ENCODE assay signal across 1 cellular context in the genomic region with DNA sequence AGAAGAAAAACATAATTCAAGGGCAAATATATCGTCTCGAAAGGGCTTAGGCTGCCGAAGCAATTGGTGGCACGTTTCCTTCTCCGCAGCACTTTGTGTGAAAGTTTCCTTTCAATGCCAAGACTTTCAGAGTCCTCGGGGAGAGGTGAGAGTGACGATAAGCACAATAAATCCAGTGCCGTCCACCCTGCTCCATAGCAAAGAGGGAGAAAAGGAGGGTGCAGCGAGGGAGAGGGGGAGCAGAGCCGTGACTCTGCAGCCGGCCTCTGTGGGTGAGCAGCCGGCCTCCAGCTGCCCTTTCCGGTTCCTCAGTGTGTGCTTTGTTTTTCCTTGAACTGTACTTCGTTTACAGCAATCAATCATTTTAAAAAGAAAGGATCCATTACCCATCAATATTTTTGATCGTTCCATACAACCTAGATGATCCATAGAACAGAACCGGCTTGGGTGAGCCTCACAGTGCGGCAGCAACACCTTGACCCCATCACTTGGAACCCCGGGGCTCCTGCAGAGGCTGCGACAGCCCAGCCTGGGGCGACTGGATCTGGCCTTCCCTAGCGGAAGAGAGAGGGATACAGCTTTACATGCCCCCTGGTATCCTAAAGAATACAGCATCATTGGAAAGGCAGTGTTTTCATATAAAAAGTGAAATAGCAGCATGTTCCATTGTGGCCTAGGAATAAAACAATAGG.
TF ChIP-seq lines count a peak whose summit lies in the region.

No MANE protein-coding gene starts in this region.

TF ChIP-seq in GM23338, 12 proteins besides CTCF, POLR2A, EP300 and RAD21 (continued from another document):
- TF ChIP-seq, protein P1, sequence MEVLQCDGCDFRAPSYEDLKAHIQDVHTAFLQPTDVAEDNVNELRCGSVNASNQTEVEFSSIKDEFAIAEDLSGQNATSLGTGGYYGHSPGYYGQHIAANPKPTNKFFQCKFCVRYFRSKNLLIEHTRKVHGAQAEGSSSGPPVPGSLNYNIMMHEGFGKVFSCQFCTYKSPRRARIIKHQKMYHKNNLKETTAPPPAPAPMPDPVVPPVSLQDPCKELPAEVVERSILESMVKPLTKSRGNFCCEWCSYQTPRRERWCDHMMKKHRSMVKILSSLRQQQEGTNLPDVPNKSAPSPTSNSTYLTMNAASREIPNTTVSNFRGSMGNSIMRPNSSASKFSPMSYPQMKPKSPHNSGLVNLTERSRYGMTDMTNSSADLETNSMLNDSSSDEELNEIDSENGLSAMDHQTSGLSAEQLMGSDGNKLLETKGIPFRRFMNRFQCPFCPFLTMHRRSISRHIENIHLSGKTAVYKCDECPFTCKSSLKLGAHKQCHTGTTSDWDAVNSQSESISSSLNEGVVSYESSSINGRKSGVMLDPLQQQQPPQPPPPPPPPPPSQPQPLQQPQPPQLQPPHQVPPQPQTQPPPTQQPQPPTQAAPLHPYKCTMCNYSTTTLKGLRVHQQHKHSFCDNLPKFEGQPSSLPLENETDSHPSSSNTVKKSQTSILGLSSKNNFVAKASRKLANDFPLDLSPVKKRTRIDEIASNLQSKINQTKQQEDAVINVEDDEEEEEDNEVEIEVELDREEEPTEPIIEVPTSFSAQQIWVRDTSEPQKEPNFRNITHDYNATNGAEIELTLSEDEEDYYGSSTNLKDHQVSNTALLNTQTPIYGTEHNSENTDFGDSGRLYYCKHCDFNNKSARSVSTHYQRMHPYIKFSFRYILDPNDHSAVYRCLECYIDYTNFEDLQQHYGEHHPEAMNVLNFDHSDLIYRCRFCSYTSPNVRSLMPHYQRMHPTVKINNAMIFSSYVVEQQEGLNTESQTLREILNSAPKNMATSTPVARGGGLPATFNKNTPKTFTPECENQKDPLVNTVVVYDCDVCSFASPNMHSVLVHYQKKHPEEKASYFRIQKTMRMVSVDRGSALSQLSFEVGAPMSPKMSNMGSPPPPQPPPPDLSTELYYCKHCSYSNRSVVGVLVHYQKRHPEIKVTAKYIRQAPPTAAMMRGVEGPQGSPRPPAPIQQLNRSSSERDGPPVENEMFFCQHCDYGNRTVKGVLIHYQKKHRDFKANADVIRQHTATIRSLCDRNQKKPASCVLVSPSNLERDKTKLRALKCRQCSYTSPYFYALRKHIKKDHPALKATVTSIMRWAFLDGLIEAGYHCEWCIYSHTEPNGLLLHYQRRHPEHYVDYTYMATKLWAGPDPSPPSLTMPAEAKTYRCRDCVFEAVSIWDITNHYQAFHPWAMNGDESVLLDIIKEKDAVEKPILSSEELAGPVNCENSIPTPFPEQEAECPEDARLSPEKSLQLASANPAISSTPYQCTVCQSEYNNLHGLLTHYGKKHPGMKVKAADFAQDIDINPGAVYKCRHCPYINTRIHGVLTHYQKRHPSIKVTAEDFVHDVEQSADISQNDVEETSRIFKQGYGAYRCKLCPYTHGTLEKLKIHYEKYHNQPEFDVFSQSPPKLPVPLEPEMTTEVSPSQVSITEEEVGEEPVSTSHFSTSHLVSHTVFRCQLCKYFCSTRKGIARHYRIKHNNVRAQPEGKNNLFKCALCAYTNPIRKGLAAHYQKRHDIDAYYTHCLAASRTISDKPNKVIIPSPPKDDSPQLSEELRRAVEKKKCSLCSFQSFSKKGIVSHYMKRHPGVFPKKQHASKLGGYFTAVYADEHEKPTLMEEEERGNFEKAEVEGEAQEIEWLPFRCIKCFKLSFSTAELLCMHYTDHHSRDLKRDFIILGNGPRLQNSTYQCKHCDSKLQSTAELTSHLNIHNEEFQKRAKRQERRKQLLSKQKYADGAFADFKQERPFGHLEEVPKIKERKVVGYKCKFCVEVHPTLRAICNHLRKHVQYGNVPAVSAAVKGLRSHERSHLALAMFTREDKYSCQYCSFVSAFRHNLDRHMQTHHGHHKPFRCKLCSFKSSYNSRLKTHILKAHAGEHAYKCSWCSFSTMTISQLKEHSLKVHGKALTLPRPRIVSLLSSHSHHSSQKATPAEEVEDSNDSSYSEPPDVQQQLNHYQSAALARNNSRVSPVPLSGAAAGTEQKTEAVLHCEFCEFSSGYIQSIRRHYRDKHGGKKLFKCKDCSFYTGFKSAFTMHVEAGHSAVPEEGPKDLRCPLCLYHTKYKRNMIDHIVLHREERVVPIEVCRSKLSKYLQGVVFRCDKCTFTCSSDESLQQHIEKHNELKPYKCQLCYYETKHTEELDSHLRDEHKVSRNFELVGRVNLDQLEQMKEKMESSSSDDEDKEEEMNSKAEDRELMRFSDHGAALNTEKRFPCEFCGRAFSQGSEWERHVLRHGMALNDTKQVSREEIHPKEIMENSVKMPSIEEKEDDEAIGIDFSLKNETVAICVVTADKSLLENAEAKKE (CRISPR knock-in tag; IDR thresholded peaks at IDR 0.05), result no peak
- TF ChIP-seq ZNF114 (CRISPR knock-in tag; IDR thresholded peaks at IDR 0.05) (no peak), POLR2AphosphoS5 (IDR thresholded peaks at IDR 0.05; ENCODE audit: low read depth) (no peak), EZH2 (IDR thresholded peaks at IDR 0.05; ENCODE audit: low read depth, unreplicated experiment) (no peak), EZH2phosphoT487 (IDR thresholded peaks at IDR 0.05; ENCODE audit: unreplicated experiment) (no peak), NANOG (IDR thresholded peaks at IDR 0.05; ENCODE audit: borderline replicate concordance) (no peak), ZNF331 (CRISPR knock-in tag; IDR thresholded peaks at IDR 0.05; ENCODE audit: low read depth) (no peak)
TF ChIP-seq in GM23338: peak in this region for 0.
